In genomic region chr9:129888809-129889460, GRCh38 we compare ENCODE assay signal across 1 cellular context.
TF ChIP-seq lines count a peak whose summit lies in the region.

No MANE protein-coding gene starts in this region.

TF ChIP-seq in GM12878, 131 proteins besides CTCF, POLR2A, EP300 and RAD21:
- TF ChIP-seq NBN (IDR thresholded peaks at IDR 0.05) (0 out of 2 replicates have a peak, but pooled peaks have one; percentile 11), STAT1 (conservative IDR thresholded peaks at IDR 0.05) (no peak), MAX (IDR thresholded peaks at IDR 0.05; ENCODE audit: low read depth, low read length) (no peak), ZNF687 (IDR thresholded peaks at IDR 0.05) (no peak; the same call in 1 of the 2 replicates), HDGF (IDR thresholded peaks at IDR 0.05) (no peak), SKIL (IDR thresholded peaks at IDR 0.05; ENCODE audit: low read depth, poor library complexity, severe bottlenecking) (no peak), E4F1 (IDR thresholded peaks at IDR 0.05; ENCODE audit: borderline replicate concordance, partially characterized antibody) (peak; percentile 9), STAT3 (IDR thresholded peaks at IDR 0.05; ENCODE audit: low read depth, low read length) (no peak), SMAD1 (IDR thresholded peaks at IDR 0.05; ENCODE audit: low read depth, partially characterized antibody) (peak; percentile 7), GATAD2B (conservative IDR thresholded peaks at IDR 0.05; ENCODE audit: low read depth) (peak; percentile 31; the same call in 1 of the 2 replicates), PAX8 (IDR thresholded peaks at IDR 0.05) (0 out of 2 replicates have a peak, but pooled peaks have one; percentile 47), IKZF2 (IDR thresholded peaks at IDR 0.05) (peak; percentile 0 to 37; a peak in 3 of 4 replicates), RAD51 (IDR thresholded peaks at IDR 0.05) (peak; percentile 39; the same call in 1 of the 2 replicates), HCFC1 (IDR thresholded peaks at IDR 0.05; ENCODE audit: low read length) (no peak), ZNF622 (IDR thresholded peaks at IDR 0.05) (no peak), BHLHE40 (IDR thresholded peaks at IDR 0.05; ENCODE audit: borderline replicate concordance in 1 of 2, low read depth in 2 of 2, low read length in 1 of 2) (peak; percentile 40 to 81; a peak in 3 of 4 replicates), USF1 (IDR thresholded peaks at IDR 0.05; ENCODE audit: borderline replicate concordance, extremely low read length, insufficient read depth, low read depth, low read length) (peak; percentile 6), SREBF1 (IDR thresholded peaks at IDR 0.05; ENCODE audit: low read length) (no peak), ZNF592 (IDR thresholded peaks at IDR 0.05) (0 out of 2 replicates have a peak, but pooled peaks have one; percentile 2)
- TF ChIP-seq, protein P1, sequence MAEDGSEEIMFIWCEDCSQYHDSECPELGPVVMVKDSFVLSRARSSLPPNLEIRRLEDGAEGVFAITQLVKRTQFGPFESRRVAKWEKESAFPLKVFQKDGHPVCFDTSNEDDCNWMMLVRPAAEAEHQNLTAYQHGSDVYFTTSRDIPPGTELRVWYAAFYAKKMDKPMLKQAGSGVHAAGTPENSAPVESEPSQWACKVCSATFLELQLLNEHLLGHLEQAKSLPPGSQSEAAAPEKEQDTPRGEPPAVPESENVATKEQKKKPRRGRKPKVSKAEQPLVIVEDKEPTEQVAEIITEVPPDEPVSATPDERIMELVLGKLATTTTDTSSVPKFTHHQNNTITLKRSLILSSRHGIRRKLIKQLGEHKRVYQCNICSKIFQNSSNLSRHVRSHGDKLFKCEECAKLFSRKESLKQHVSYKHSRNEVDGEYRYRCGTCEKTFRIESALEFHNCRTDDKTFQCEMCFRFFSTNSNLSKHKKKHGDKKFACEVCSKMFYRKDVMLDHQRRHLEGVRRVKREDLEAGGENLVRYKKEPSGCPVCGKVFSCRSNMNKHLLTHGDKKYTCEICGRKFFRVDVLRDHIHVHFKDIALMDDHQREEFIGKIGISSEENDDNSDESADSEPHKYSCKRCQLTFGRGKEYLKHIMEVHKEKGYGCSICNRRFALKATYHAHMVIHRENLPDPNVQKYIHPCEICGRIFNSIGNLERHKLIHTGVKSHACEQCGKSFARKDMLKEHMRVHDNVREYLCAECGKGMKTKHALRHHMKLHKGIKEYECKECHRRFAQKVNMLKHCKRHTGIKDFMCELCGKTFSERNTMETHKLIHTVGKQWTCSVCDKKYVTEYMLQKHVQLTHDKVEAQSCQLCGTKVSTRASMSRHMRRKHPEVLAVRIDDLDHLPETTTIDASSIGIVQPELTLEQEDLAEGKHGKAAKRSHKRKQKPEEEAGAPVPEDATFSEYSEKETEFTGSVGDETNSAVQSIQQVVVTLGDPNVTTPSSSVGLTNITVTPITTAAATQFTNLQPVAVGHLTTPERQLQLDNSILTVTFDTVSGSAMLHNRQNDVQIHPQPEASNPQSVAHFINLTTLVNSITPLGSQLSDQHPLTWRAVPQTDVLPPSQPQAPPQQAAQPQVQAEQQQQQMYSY (CRISPR knock-in tag; IDR thresholded peaks at IDR 0.05) = 0 out of 2 replicates have a peak, but pooled peaks have one; percentile 26
- TF ChIP-seq, protein P2, sequence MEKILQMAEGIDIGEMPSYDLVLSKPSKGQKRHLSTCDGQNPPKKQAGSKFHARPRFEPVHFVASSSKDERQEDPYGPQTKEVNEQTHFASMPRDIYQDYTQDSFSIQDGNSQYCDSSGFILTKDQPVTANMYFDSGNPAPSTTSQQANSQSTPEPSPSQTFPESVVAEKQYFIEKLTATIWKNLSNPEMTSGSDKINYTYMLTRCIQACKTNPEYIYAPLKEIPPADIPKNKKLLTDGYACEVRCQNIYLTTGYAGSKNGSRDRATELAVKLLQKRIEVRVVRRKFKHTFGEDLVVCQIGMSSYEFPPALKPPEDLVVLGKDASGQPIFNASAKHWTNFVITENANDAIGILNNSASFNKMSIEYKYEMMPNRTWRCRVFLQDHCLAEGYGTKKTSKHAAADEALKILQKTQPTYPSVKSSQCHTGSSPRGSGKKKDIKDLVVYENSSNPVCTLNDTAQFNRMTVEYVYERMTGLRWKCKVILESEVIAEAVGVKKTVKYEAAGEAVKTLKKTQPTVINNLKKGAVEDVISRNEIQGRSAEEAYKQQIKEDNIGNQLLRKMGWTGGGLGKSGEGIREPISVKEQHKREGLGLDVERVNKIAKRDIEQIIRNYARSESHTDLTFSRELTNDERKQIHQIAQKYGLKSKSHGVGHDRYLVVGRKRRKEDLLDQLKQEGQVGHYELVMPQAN (conservative IDR thresholded peaks at IDR 0.05) = peak; percentile 2; the same call in 1 of the 2 replicates
- TF ChIP-seq, protein P3, sequence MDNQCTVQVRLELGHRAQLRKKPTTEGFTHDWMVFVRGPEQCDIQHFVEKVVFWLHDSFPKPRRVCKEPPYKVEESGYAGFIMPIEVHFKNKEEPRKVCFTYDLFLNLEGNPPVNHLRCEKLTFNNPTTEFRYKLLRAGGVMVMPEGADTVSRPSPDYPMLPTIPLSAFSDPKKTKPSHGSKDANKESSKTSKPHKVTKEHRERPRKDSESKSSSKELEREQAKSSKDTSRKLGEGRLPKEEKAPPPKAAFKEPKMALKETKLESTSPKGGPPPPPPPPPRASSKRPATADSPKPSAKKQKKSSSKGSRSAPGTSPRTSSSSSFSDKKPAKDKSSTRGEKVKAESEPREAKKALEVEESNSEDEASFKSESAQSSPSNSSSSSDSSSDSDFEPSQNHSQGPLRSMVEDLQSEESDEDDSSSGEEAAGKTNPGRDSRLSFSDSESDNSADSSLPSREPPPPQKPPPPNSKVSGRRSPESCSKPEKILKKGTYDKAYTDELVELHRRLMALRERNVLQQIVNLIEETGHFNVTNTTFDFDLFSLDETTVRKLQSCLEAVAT (IDR thresholded peaks at IDR 0.05) = no peak
